In the genomic region with DNA sequence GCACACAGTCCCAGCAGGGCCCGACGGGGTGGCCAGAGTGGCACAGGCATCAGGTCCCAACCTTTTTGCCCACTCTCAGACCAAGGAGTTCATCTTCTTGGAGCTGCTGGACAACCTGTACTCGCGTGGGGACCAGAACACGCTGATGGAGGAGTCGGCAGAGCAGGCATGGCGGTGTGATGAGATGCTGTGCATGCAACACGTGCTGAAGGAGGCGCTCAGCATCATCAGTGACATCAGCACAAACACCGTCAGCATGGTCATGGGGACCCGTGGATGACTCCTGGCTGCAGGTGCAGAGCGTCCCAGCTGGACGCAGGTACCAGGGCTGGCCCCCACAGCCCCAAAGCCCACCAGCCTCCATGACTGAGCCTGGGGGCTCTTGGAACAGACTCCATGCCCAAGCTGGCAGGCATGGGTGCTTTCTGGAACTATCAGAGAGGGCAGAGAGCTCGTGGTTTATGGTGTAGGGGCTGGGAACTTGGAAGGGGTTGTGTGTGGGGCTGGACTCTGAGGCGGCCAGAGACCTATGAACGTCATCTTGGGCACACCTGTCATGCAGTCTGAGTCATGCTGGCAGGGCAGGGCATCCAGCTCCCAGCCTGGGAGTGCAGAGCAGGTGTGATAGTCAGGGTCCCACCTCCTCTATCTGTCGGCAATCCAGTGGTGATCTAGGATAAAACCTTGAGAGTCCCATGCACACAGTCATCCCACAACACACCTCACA, we compare ENCODE assay signal across 1 cellular context.
TF ChIP-seq lines count a peak whose summit lies in the region.

No MANE protein-coding gene starts in this region.

TF ChIP-seq in K562, 482 proteins besides CTCF, POLR2A, EP300 and RAD21 (continued from another document and continues in another):
- TF ChIP-seq, protein P1, sequence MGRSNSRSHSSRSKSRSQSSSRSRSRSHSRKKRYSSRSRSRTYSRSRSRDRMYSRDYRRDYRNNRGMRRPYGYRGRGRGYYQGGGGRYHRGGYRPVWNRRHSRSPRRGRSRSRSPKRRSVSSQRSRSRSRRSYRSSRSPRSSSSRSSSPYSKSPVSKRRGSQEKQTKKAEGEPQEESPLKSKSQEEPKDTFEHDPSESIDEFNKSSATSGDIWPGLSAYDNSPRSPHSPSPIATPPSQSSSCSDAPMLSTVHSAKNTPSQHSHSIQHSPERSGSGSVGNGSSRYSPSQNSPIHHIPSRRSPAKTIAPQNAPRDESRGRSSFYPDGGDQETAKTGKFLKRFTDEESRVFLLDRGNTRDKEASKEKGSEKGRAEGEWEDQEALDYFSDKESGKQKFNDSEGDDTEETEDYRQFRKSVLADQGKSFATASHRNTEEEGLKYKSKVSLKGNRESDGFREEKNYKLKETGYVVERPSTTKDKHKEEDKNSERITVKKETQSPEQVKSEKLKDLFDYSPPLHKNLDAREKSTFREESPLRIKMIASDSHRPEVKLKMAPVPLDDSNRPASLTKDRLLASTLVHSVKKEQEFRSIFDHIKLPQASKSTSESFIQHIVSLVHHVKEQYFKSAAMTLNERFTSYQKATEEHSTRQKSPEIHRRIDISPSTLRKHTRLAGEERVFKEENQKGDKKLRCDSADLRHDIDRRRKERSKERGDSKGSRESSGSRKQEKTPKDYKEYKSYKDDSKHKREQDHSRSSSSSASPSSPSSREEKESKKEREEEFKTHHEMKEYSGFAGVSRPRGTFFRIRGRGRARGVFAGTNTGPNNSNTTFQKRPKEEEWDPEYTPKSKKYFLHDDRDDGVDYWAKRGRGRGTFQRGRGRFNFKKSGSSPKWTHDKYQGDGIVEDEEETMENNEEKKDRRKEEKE (IDR thresholded peaks at IDR 0.05; ENCODE audit: borderline replicate concordance in 1 of 2, control insufficient read depth in 1 of 2, low read depth in 2 of 2, low read length in 1 of 2), result no peak
- TF ChIP-seq CUX1 (CRISPR knock-in tag; IDR thresholded peaks at IDR 0.05) (no peak), ZFP1 (CRISPR knock-in tag; IDR thresholded peaks at IDR 0.05) (no peak), SRSF1 (IDR thresholded peaks at IDR 0.05; ENCODE audit: low read depth, low read length) (no peak), USF1 (CRISPR knock-in tag; IDR thresholded peaks at IDR 0.05) (peak; percentile 70), MXD1 (CRISPR knock-in tag; IDR thresholded peaks at IDR 0.05; ENCODE audit: borderline replicate concordance, poor library complexity, severe bottlenecking) (no peak), CHCHD3 (CRISPR knock-in tag; IDR thresholded peaks at IDR 0.05) (no peak), MGA (IDR thresholded peaks at IDR 0.05) (peak; percentile 23; the same call in 1 of the 2 replicates), TEAD2 (tag; IDR thresholded peaks at IDR 0.05) (no peak), DACH1 (IDR thresholded peaks at IDR 0.05; ENCODE audit: partially characterized antibody) (no peak), RAD51 (IDR thresholded peaks at IDR 0.05; ENCODE audit: borderline replicate concordance, low read depth) (no peak), NONO (IDR thresholded peaks at IDR 0.05; ENCODE audit: low read depth in 2 of 2, low read length in 1 of 2) (no peak), RBM17 (IDR thresholded peaks at IDR 0.05; ENCODE audit: borderline replicate concordance, low read depth, low read length) (no peak), ZNF253 (CRISPR knock-in tag; conservative IDR thresholded peaks at IDR 0.05) (no peak), ZNF274 (IDR thresholded peaks at IDR 0.05; ENCODE audit: borderline replicate concordance, low read depth, low read length) (no peak), ZBED1 (IDR thresholded peaks at IDR 0.05) (no peak), GTF2E2 (tag; IDR thresholded peaks at IDR 0.05) (no peak), CREB1 (IDR thresholded peaks at IDR 0.05) (peak; percentile 42; the same call in 1 of the 2 replicates), CREB1 (CRISPR knock-in tag; IDR thresholded peaks at IDR 0.05) (peak; percentile 35; the same call in 1 of the 2 replicates), MYC (IDR thresholded peaks at IDR 0.05; ENCODE audit: low read depth, low read length) (peak; percentile 27; the same call in 1 of the 2 replicates), MYC (CRISPR knock-in tag; IDR thresholded peaks at IDR 0.05; ENCODE audit: borderline replicate concordance, low read depth) (no peak)
- TF ChIP-seq, protein P2, sequence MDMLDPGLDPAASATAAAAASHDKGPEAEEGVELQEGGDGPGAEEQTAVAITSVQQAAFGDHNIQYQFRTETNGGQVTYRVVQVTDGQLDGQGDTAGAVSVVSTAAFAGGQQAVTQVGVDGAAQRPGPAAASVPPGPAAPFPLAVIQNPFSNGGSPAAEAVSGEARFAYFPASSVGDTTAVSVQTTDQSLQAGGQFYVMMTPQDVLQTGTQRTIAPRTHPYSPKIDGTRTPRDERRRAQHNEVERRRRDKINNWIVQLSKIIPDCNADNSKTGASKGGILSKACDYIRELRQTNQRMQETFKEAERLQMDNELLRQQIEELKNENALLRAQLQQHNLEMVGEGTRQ (CRISPR knock-in tag; IDR thresholded peaks at IDR 0.05), result peak; percentile 33; the same call in 1 of the 2 replicates
- TF ChIP-seq, protein P3, sequence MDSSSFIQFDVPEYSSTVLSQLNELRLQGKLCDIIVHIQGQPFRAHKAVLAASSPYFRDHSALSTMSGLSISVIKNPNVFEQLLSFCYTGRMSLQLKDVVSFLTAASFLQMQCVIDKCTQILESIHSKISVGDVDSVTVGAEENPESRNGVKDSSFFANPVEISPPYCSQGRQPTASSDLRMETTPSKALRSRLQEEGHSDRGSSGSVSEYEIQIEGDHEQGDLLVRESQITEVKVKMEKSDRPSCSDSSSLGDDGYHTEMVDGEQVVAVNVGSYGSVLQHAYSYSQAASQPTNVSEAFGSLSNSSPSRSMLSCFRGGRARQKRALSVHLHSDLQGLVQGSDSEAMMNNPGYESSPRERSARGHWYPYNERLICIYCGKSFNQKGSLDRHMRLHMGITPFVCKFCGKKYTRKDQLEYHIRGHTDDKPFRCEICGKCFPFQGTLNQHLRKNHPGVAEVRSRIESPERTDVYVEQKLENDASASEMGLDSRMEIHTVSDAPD (CRISPR knock-in tag; IDR thresholded peaks at IDR 0.05), result no peak
